ENCODE assay signal across 20 cellular contexts in the genomic region with DNA sequence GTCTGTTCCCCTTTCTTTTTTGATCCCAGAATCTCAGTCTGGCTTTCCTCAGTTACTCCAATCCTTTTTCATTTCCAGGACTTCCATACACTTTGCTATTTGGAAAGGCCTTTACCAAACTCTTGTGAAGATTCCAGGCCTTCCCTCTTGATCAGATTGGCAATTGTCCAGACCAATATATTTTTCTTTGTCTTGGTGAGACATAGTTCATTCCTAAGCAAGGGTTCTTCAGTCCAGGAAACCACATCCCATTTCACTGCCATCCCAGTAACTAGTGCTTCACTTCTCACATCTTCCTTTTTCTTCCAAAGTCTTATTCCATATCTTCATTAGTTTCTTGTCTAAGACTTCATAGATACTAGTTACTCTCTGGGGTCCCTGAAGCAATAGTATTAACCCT. TPM values are rescaled to one million over a fixed set of nuclear protein-coding genes. Genes with fewer than 3 reads are reported as not detected.
DNase-seq lines count a peak whose midpoint lies in the region; ATAC-seq, FAIRE-seq and TF ChIP-seq lines count a peak whose summit lies in the region.
"Had no signal": no experiment of that assay in that cellular context is flagged by ENCODE, and none has a peak within 500 bp of the region (broad histone marks: within the 10 kb centered on the region; RNA-seq: fewer than 3 reads in every experiment).

No MANE protein-coding gene starts in this region.

- H3K27ac ChIP-seq in mammary epithelial cell (ENCODE audit: insufficient read depth, low read depth, low read length) (no peak overlapping the region), breast epithelium (no peak overlapping the region), brain microvascular endothelial cell (peak overlapping the region; percentile 48), keratinocyte (ENCODE audit: control insufficient read depth, insufficient read depth, low read length) (no peak overlapping the region), colonic mucosa (no peak overlapping the region)
- H3K27ac ChIP-seq: 22Rv1, dorsolateral prefrontal cortex, SJCRH30, upper lobe of right lung had no signal

- H3K9me3 Mint-ChIP-seq in activated T-cell treated with anti-CD3 and anti-CD28 coated beads, Interleukin-2, amount 50 U/mL, for 72 hours = peaks cover 4 to 6% of the 10 kb centered on the region in 2 donors
- H3K9me3 Mint-ChIP-seq: CD4-positive, alpha-beta T cell had no signal

- DNase-seq in mammary epithelial cell = peak; percentile 25
- DNase-seq in breast epithelium (ENCODE audit: low spot score in 2 of 2) = no peak
- DNase-seq in brain microvascular endothelial cell = peak; percentile 61
- no peak for DNase-seq in keratinocyte (ENCODE audit: low read depth, low spot score)
- peak; percentile 3 for DNase-seq in urothelium cell line (ENCODE audit: low spot score)
- no peak for DNase-seq in colonic mucosa
- DNase-seq in NCI-H187 (lab: John Stamatoyannopoulos, UW) = no peak
- no peak for DNase-seq in activated T-cell treated with anti-CD3 and anti-CD28 coated beads, Interleukin-2, amount 50 U/mL, for 72 hours
- DNase-seq: aorta; CD4-positive, alpha-beta T cell; DND-41; dorsolateral prefrontal cortex; naive thymus-derived CD4-positive, alpha-beta T cell; NCI-H1694 treated with DMSO at 0.1 percent for 48 hours; NCI-H510A; SJCRH30; stimulated activated naive CD4-positive, alpha-beta T cell treated with Interleukin-2 at 50 U/mL for 16 hours; upper lobe of right lung had no signal

- ATAC-seq in activated T-cell treated with anti-CD3 and anti-CD28 coated beads, Interleukin-2, amount 50 U/mL, for 72 hours (replicated peaks in 1 of 2) = no peak
- ATAC-seq: naive thymus-derived CD4-positive, alpha-beta T cell; upper lobe of right lung had no signal

- H3K9me1 ChIP-seq in keratinocyte (ENCODE audit: control insufficient read depth, extremely low read depth, insufficient read depth, low read length) = no peaks in the 10 kb centered on the region

- in situ Hi-C loops in mammary epithelial cell (cut with MboI; ENCODE audit: low sequenced_read_pairs in 2 of 2) (no loop called here), brain microvascular endothelial cell (cut with HindIII; ENCODE audit: low pct_ligation_motif_present, low sequenced_read_pairs) (no loop called here)

- BruUV-seq in mammary epithelial cell (replicated peaks; lab: Mats Ljungman, UMichigan) = no TSS peak

- H3K4me1 ChIP-seq in mammary epithelial cell (ENCODE audit: insufficient read depth, low read length) (peaks cover 9% of the 10 kb centered on the region), breast epithelium (no peaks in the 10 kb centered on the region), keratinocyte (ENCODE audit: control insufficient read depth, extremely low read depth, insufficient read depth, low read length) (peaks cover 9% of the 10 kb centered on the region), colonic mucosa (no peaks in the 10 kb centered on the region)

- FAIRE-seq in keratinocyte (lab: Jason Lieb, UNC) (peak; percentile 80), urothelium cell line (lab: Jason Lieb, UNC) (no peak)

- H2AFZ ChIP-seq in mammary epithelial cell (ENCODE audit: low read depth, low read length) (peak overlapping the region; percentile 43), keratinocyte (ENCODE audit: control insufficient read depth, low read length) (peak overlapping the region; percentile 67)

- H3K9ac ChIP-seq in mammary epithelial cell (ENCODE audit: insufficient read depth, low read length) (no peak overlapping the region), keratinocyte (ENCODE audit: control insufficient read depth, extremely low read depth, insufficient read depth, low read length) (no peak overlapping the region), colonic mucosa (ENCODE audit: low read depth in 2 of 2, low read length in 2 of 2) (no peak overlapping the region)

- CTCF ChIA-PET in mammary epithelial cell (lab: Charles Lee; ENCODE audit: low non-redundant PET) = no interaction called here

- no peaks in the 10 kb centered on the region for H3K4me1 Mint-ChIP-seq in activated T-cell treated with anti-CD3 and anti-CD28 coated beads, Interleukin-2, amount 50 U/mL, for 72 hours (ENCODE audit: low read depth)
- H3K4me1 Mint-ChIP-seq: naive thymus-derived CD4-positive, alpha-beta T cell had no signal

- H3K27me3 ChIP-seq in mammary epithelial cell (ENCODE audit: insufficient read depth, low read length) (no peaks in the 10 kb centered on the region), breast epithelium (no peaks in the 10 kb centered on the region), brain microvascular endothelial cell (replicated peaks) (no peaks in the 10 kb centered on the region), keratinocyte (ENCODE audit: control insufficient read depth, extremely low read depth, insufficient read depth, low read length) (no peaks in the 10 kb centered on the region), colonic mucosa (no peaks in the 10 kb centered on the region)
- H3K27me3 ChIP-seq: dorsolateral prefrontal cortex, SJCRH30, upper lobe of right lung had no signal

- no peak overlapping the region for H3K27ac Mint-ChIP-seq in activated T-cell treated with anti-CD3 and anti-CD28 coated beads, Interleukin-2, amount 50 U/mL, for 72 hours
- H3K27ac Mint-ChIP-seq: CD4-positive, alpha-beta T cell; naive thymus-derived CD4-positive, alpha-beta T cell had no signal

- dilution Hi-C loops in mammary epithelial cell (cut with HindIII; ENCODE audit: low sequenced_read_pairs) = no loop called here
- dilution Hi-C loops in keratinocyte (cut with MboI; ENCODE audit: extremely low pct_ligation_motif_present, low sequenced_read_pairs) = no loop called here

- TF ChIP-seq CTCF in mammary epithelial cell (conservative IDR thresholded peaks at IDR 0.05 in 1 of 2, IDR thresholded peaks at IDR 0.05 in 1 of 2; ENCODE audit: extremely low read depth in 1 of 2, insufficient read depth in 1 of 2, low read depth in 1 of 2, low read length in 2 of 2) (no peak), breast epithelium (IDR thresholded peaks at IDR 0.05) (no peak), brain microvascular endothelial cell (IDR thresholded peaks at IDR 0.05; ENCODE audit: low read depth, low read length, missing control alignments) (no peak), keratinocyte (optimal IDR thresholded peaks at IDR 0.05 in 1 of 3, IDR thresholded peaks at IDR 0.05 in 1 of 3, conservative IDR thresholded peaks at IDR 0.05 in 1 of 3; ENCODE audit: extremely low read depth in 1 of 3, insufficient read depth in 2 of 3, low read length in 3 of 3) (no peak), colonic mucosa (IDR thresholded peaks at IDR 0.05) (no peak)

- H3K4me3 ChIP-seq in mammary epithelial cell (replicated peaks in 1 of 3; ENCODE audit: insufficient read depth in 1 of 3, low read depth in 2 of 3, low read length in 3 of 3) (no peak overlapping the region), breast epithelium (no peak overlapping the region), brain microvascular endothelial cell (ENCODE audit: low read depth, low read length) (no peak overlapping the region), keratinocyte (ENCODE audit: control insufficient read depth in 2 of 3, extremely low read depth in 1 of 3, insufficient read depth in 2 of 3, low read depth in 1 of 3, low read length in 3 of 3) (no peak overlapping the region), colonic mucosa (no peak overlapping the region)
- H3K4me3 ChIP-seq: dorsolateral prefrontal cortex, SJCRH30, upper lobe of right lung had no signal

- H3K36me3 ChIP-seq in mammary epithelial cell (ENCODE audit: insufficient read depth, low read length) (no peaks in the 10 kb centered on the region), breast epithelium (no peaks in the 10 kb centered on the region), brain microvascular endothelial cell (replicated peaks) (no peaks in the 10 kb centered on the region), keratinocyte (ENCODE audit: control insufficient read depth in 2 of 2, extremely low read depth in 1 of 2, insufficient read depth in 2 of 2, low read length in 2 of 2) (no peaks in the 10 kb centered on the region), colonic mucosa (no peaks in the 10 kb centered on the region)
- H3K36me3 ChIP-seq: SJCRH30, upper lobe of right lung had no signal

- H3K4me2 ChIP-seq in mammary epithelial cell (ENCODE audit: insufficient read depth, low read depth, low read length) = peak overlapping the region; percentile 37
- H3K4me2 ChIP-seq in keratinocyte (ENCODE audit: control insufficient read depth, extremely low read depth, insufficient read depth, low read depth, low read length) = peak overlapping the region; percentile 29

- H4K20me1 ChIP-seq in mammary epithelial cell (ENCODE audit: insufficient read depth, low read length) (no peaks in the 10 kb centered on the region), keratinocyte (ENCODE audit: control insufficient read depth, extremely low read depth, insufficient read depth, low read length) (no peaks in the 10 kb centered on the region)

- no peaks in the 10 kb centered on the region for H3K27me3 Mint-ChIP-seq in activated T-cell treated with anti-CD3 and anti-CD28 coated beads, Interleukin-2, amount 50 U/mL, for 72 hours (ENCODE audit: low read depth)
- H3K27me3 Mint-ChIP-seq: CD4-positive, alpha-beta T cell; naive thymus-derived CD4-positive, alpha-beta T cell had no signal

- H3K9me3 ChIP-seq in mammary epithelial cell (replicated peaks; ENCODE audit: insufficient read depth, low read length) = no peaks in the 10 kb centered on the region
- no peaks in the 10 kb centered on the region for H3K9me3 ChIP-seq in breast epithelium
- H3K9me3 ChIP-seq in keratinocyte (ENCODE audit: control insufficient read depth, low read depth, low read length) = no peaks in the 10 kb centered on the region
- no peaks in the 10 kb centered on the region for H3K9me3 ChIP-seq in colonic mucosa
- H3K9me3 ChIP-seq: SJCRH30, upper lobe of right lung had no signal

- H3K36me3 Mint-ChIP-seq in activated T-cell treated with anti-CD3 and anti-CD28 coated beads, Interleukin-2, amount 50 U/mL, for 72 hours (ENCODE audit: insufficient read depth in 2 of 2) = no peaks in the 10 kb centered on the region
- H3K36me3 Mint-ChIP-seq: naive thymus-derived CD4-positive, alpha-beta T cell had no signal

- H3K79me2 ChIP-seq in mammary epithelial cell (ENCODE audit: insufficient read depth, low read length) (no peaks in the 10 kb centered on the region), keratinocyte (ENCODE audit: control insufficient read depth, insufficient read depth, low read length) (no peaks in the 10 kb centered on the region)

- TF ChIP-seq POLR2A in breast epithelium (IDR thresholded peaks at IDR 0.05) = no peak

- intact Hi-C loops in mammary epithelial cell (cut with micrococcal nuclease) (no loop called here), breast epithelium (cut with DNase I; ENCODE audit: low total_unique reads) (no loop called here), colonic mucosa (cut with DNase I) (no loop called here)

- no peak overlapping the region for H3K4me3 Mint-ChIP-seq in activated T-cell treated with anti-CD3 and anti-CD28 coated beads, Interleukin-2, amount 50 U/mL, for 72 hours
- H3K4me3 Mint-ChIP-seq: CD4-positive, alpha-beta T cell; naive thymus-derived CD4-positive, alpha-beta T cell had no signal

RNA-seq across cellular contexts. Expression of a gene that starts 2.1 kb away (rescaled TPM):
- total RNA-seq in mammary epithelial cell (under 1 TPM in 1 of 2 donors, not detected in 1; 0.17 TPM), breast epithelium (1 to 10 TPM in 2 of 3 donors, under 1 TPM in 1; 0.66 to 8.0 (median 4.0) TPM), colonic mucosa (not detected)
- polyA plus RNA-seq in mammary epithelial cell (not detected), keratinocyte (0.01 to 0.08 TPM in 2 of 3 replicates, not detected in the other)
- polyA minus RNA-seq in mammary epithelial cell (not detected), keratinocyte (not detected in 3 replicates)
- polyA plus RNA-seq in keratinocyte (2011; ENCODE audit: low read depth) = not detected
- not detected in 2 replicates for polyA plus RNA-seq in keratinocyte (2011; cell fraction: cytosol; rRNA removed)
- polyA plus RNA-seq in keratinocyte (2011; cell fraction: nucleus; rRNA removed) = 0.01 TPM in 2 replicates
- polyA plus RNA-seq in keratinocyte (2012; ENCODE audit: low replicate concordance) = not detected in 2 replicates
- not detected for polyA minus RNA-seq in keratinocyte (2011; cell fraction: cytosol; rRNA and poly(A)+ RNA removed)
- polyA minus RNA-seq in keratinocyte (2011; cell fraction: nucleus; rRNA and poly(A)+ RNA removed) = not detected in 2 replicates
- not detected for total RNA-seq in activated T-cell treated with anti-CD3 and anti-CD28 coated beads, Interleukin-2, amount 50 U/mL, for 72 hours
- total RNA-seq: CD4-positive, alpha-beta T cell; naive thymus-derived CD4-positive, alpha-beta T cell; OCI-LY7 had no signal
- polyA plus RNA-seq: naive thymus-derived CD4-positive, alpha-beta T cell had no signal

Comparison
In these comparisons a context has a peak if more than half of its experiments do, and no peak if none do; other contexts are left out.
1. DNase-seq: peak in mammary epithelial cell (single experiment), brain microvascular endothelial cell (single experiment) and urothelium cell line (single experiment); none in breast epithelium (0 of 2), keratinocyte (single experiment), colonic mucosa (single experiment), NCI-H187 (0 of 2) and activated T-cell treated with anti-CD3 and anti-CD28 coated beads, Interleukin-2, amount 50 U/mL, for 72 hours (0 of 2).